Comparison of ENCODE assay signal across 21 cellular contexts in genomic region chr10:55820478-55820877, GRCh38.
DNase-seq lines count a peak whose midpoint lies in the region; ATAC-seq, FAIRE-seq and TF ChIP-seq lines count a peak whose summit lies in the region.
"Had no signal": no experiment of that assay in that cellular context is flagged by ENCODE, and none has a peak within 500 bp of the region (broad histone marks: within the 10 kb centered on the region; RNA-seq: fewer than 3 reads in every experiment).

No MANE protein-coding gene starts in this region.

- H3K79me2 ChIP-seq in astrocyte (ENCODE audit: insufficient read depth, low read length): no peaks in the 10 kb centered on the region

- no peaks in the 10 kb centered on the region for H4K20me1 ChIP-seq in astrocyte (ENCODE audit: insufficient read depth, low read length)
- H4K20me1 ChIP-seq: BLaER1 had no signal

- H3K27me3 ChIP-seq in astrocyte (ENCODE audit: insufficient read depth, low read length): no peaks in the 10 kb centered on the region
- no peaks in the 10 kb centered on the region for H3K27me3 ChIP-seq in pancreas
- H3K27me3 ChIP-seq: BLaER1 had no signal

- H3K4me3 Mint-ChIP-seq in astrocyte (ENCODE audit: unreplicated experiment) (no peak overlapping the region), T-helper 17 cell (no peak overlapping the region)
- H3K4me3 Mint-ChIP-seq: CD4-positive, alpha-beta memory T cell; T-cell had no signal

- H3K9ac ChIP-seq in astrocyte (ENCODE audit: low read length): no peak overlapping the region
- H3K9ac ChIP-seq: BLaER1, SK-N-SH had no signal

- H3K4me3 ChIP-seq in astrocyte (ENCODE audit: insufficient read depth, low read depth, low read length): no peak overlapping the region
- no peak overlapping the region for H3K4me3 ChIP-seq in pancreas
- H3K4me3 ChIP-seq: BLaER1 had no signal

- 76 to 91% methylated on average over 4 of the region's 4 CpGs for WGBS in pancreas, 2 donors

- H3K4me2 ChIP-seq in astrocyte (ENCODE audit: low read length): no peak overlapping the region
- H3K4me2 ChIP-seq: BLaER1, SK-N-SH had no signal

- peaks cover 5% of the 10 kb centered on the region for H3K9me3 Mint-ChIP-seq in astrocyte (ENCODE audit: unreplicated experiment)

- H3K36me3 Mint-ChIP-seq in astrocyte (ENCODE audit: low read depth, unreplicated experiment) (no peaks in the 10 kb centered on the region), T-helper 17 cell (ENCODE audit: low read depth) (no peaks in the 10 kb centered on the region)
- H3K36me3 Mint-ChIP-seq: CD4-positive, alpha-beta memory T cell; T-cell had no signal

- no peak for FAIRE-seq in astrocyte (lab: Jason Lieb, UNC)
- no peak for FAIRE-seq in pancreas (lab: Jason Lieb, UNC)

- no peaks in the 10 kb centered on the region for H3K4me1 ChIP-seq in astrocyte (ENCODE audit: insufficient read depth, low read length)
- no peaks in the 10 kb centered on the region for H3K4me1 ChIP-seq in pancreas
- H3K4me1 ChIP-seq: BLaER1 had no signal

- TF ChIP-seq POLR2A in GM18505 (IDR thresholded peaks at IDR 0.05; ENCODE audit: borderline replicate concordance, extremely low read depth, insufficient read depth, insufficient read length): no peak

- H2AFZ ChIP-seq in astrocyte (ENCODE audit: low read depth, low read length): no peak overlapping the region

- TF ChIP-seq CTCF in astrocyte (IDR thresholded peaks at IDR 0.05; ENCODE audit: insufficient read depth, low read depth, low read length): no peak
- no peak for TF ChIP-seq CTCF in pancreas (IDR thresholded peaks at IDR 0.05)

- H3K27ac ChIP-seq in astrocyte (ENCODE audit: low read depth, low read length): no peak overlapping the region
- no peak overlapping the region for H3K27ac ChIP-seq in pancreas
- H3K27ac ChIP-seq: BLaER1 had no signal

- intact Hi-C loops in pancreas (cut with DNase I): no loop called here

- DNase-seq in COLO829 (ENCODE audit: low spot score) (peak; percentile 1), HT1080 (ENCODE audit: low read depth) (peak; percentile 26), astrocyte (ENCODE audit: low read depth) (no peak), iPS-NIHi11 (ENCODE audit: low spot score) (peak; percentile 4), pancreas (no peak), T-helper 9 cell (no peak), T-helper 17 cell (no peak)
- DNase-seq: Calu3; CD4-positive, alpha-beta memory T cell; EL; HCEC 1CT; IMR-90; NCI-H1417 treated with DMSO at 0.1 percent for 48 hours; NCI-H187 treated with DMSO at 0.1 percent for 48 hours; NCI-H345; NCI-H526 treated with DMSO at 0.1 percent for 48 hours; SHP77; SK-N-SH; T-cell had no signal

- peak overlapping the region; percentile 10 for H3K27ac Mint-ChIP-seq in astrocyte (ENCODE audit: unreplicated experiment)
- H3K27ac Mint-ChIP-seq in T-helper 17 cell: no peak overlapping the region
- H3K27ac Mint-ChIP-seq: CD4-positive, alpha-beta memory T cell; T-cell had no signal

- no peaks in the 10 kb centered on the region for H3K9me3 ChIP-seq in astrocyte (ENCODE audit: insufficient read depth, low read depth, low read length)
- H3K9me3 ChIP-seq in pancreas: no peaks in the 10 kb centered on the region
- H3K9me3 ChIP-seq in T-helper 17 cell (ENCODE audit: control insufficient read depth, low read length, poor library complexity, severe bottlenecking): peaks cover 4% of the 10 kb centered on the region
- H3K9me3 ChIP-seq: SK-N-SH had no signal

- peaks cover 2% of the 10 kb centered on the region for H3K4me1 Mint-ChIP-seq in astrocyte (ENCODE audit: low read depth, unreplicated experiment)
- no peaks in the 10 kb centered on the region for H3K4me1 Mint-ChIP-seq in T-helper 17 cell
- H3K4me1 Mint-ChIP-seq: CD4-positive, alpha-beta memory T cell; T-cell had no signal

- H3K36me3 ChIP-seq in astrocyte (ENCODE audit: insufficient read depth, low read length): no peaks in the 10 kb centered on the region
- H3K36me3 ChIP-seq in pancreas: no peaks in the 10 kb centered on the region
- H3K36me3 ChIP-seq: BLaER1 had no signal

- no peaks in the 10 kb centered on the region for H3K27me3 Mint-ChIP-seq in astrocyte (ENCODE audit: low read depth, unreplicated experiment)
- H3K27me3 Mint-ChIP-seq in T-helper 17 cell: no peaks in the 10 kb centered on the region
- H3K27me3 Mint-ChIP-seq: CD4-positive, alpha-beta memory T cell; T-cell had no signal

- no peak for ATAC-seq in pancreas
- no peak for ATAC-seq in GM18505 (IDR thresholded peaks at IDR 0.05; ENCODE audit: unreplicated experiment)
- no peak for ATAC-seq in T-helper 17 cell
- ATAC-seq: T-cell had no signal

Comparison
In these comparisons a context has a peak if more than half of its experiments do, and no peak if none do; other contexts are left out.
1. DNase-seq: peak in COLO829 (single experiment), HT1080 (single experiment) and iPS-NIHi11 (single experiment); none in astrocyte (single experiment), pancreas (0 of 6), T-helper 9 cell (single experiment) and T-helper 17 cell (0 of 3).